In the genomic region with DNA sequence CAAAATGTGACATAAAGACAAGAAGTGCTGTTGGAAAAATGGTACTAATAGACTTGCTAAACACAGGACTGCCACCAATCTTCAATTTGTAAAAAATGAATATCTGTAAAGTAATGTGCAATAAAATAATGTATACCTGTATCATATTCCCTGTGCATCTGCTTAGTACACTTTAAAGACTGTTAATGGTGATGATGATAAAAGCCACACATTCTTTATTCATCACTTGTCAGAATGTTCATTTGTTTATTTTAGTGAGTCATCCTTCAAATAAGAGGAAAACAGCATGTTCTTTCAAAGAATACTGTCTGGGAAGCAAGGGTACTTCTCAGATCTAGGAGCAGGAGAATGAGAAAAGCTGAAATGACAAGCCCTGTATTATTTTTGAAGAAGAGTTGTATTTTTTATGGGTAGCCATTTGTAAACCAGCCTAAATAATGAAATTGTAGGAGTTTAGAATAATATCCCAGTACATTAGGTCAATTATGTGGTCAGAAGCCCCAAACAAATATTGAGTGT, we compare ENCODE assay signal across 13 cellular contexts.
DNase-seq lines count a peak whose midpoint lies in the region; ATAC-seq, FAIRE-seq and TF ChIP-seq lines count a peak whose summit lies in the region.
"Had no signal": no experiment of that assay in that cellular context is flagged by ENCODE, and none has a peak within 500 bp of the region (broad histone marks: within the 10 kb centered on the region; RNA-seq: fewer than 3 reads in every experiment).

No MANE protein-coding gene starts in this region.

- no peaks in the 10 kb centered on the region for H3K9me3 ChIP-seq in CD4-positive, CD25-positive, alpha-beta regulatory T cell (ENCODE audit: control insufficient read depth in 2 of 2, low read length in 2 of 2)
- H3K9me3 ChIP-seq in MM.1S (replicated peaks; ENCODE audit: insufficient read depth, low read length), result no peaks in the 10 kb centered on the region

- no peaks in the 10 kb centered on the region for H3K79me2 ChIP-seq in MM.1S (ENCODE audit: low read length)

- no peak overlapping the region for H2AFZ ChIP-seq in MM.1S (ENCODE audit: low read length)

- H3K27me3 ChIP-seq in CD4-positive, CD25-positive, alpha-beta regulatory T cell (ENCODE audit: control insufficient read depth, insufficient read depth, low read length), result no peaks in the 10 kb centered on the region
- H3K27me3 ChIP-seq in MM.1S (replicated peaks; ENCODE audit: insufficient read depth, low read length), result no peaks in the 10 kb centered on the region

- DNase-seq in CD4-positive, CD25-positive, alpha-beta regulatory T cell, result no peak
- DNase-seq in HT1080 (ENCODE audit: low read depth), result peak; percentile 77
- DNase-seq in DMS79 (lab: John Stamatoyannopoulos, UW), result no peak
- DNase-seq in MM.1S, result no peak
- DNase-seq in Kasumi-1 (lab: John Stamatoyannopoulos, UW), result no peak
- no peak for DNase-seq in stimulated activated naive CD4-positive, alpha-beta T cell treated with Interleukin-2 at 50 U/mL for 16 hours (lab: John Stamatoyannopoulos, UW)
- DNase-seq: activated CD4-positive, alpha-beta memory T cell treated with anti-CD3 and anti-CD28 coated beads for 36 hours; anterior cingulate cortex; COR-L47; NCI-H1092 treated with DMSO at 0.1 percent for 48 hours had no signal

- H3K27me3 Mint-ChIP-seq in CD4-positive, CD25-positive, alpha-beta regulatory T cell, result no peaks in the 10 kb centered on the region
- no peaks in the 10 kb centered on the region for H3K27me3 Mint-ChIP-seq in activated T-helper 17 cell treated with anti-CD3 and anti-CD28 coated beads, Interleukin-2, amount 50 U/mL, for 72 hours
- H3K27me3 Mint-ChIP-seq: activated CD4-positive, alpha-beta memory T cell treated with anti-CD3 and anti-CD28 coated beads for 36 hours had no signal

- peaks cover 2% of the 10 kb centered on the region for H3K36me3 ChIP-seq in CD4-positive, CD25-positive, alpha-beta regulatory T cell (ENCODE audit: control insufficient read depth, insufficient read depth, low read length)
- H3K36me3 ChIP-seq in MM.1S (replicated peaks; ENCODE audit: insufficient read depth, low read length), result no peaks in the 10 kb centered on the region

- no peak overlapping the region for H3K4me3 Mint-ChIP-seq in CD4-positive, CD25-positive, alpha-beta regulatory T cell
- peak overlapping the region; percentile 16 for H3K4me3 Mint-ChIP-seq in activated T-helper 17 cell treated with anti-CD3 and anti-CD28 coated beads, Interleukin-2, amount 50 U/mL, for 72 hours
- H3K4me3 Mint-ChIP-seq: activated CD4-positive, alpha-beta memory T cell treated with anti-CD3 and anti-CD28 coated beads for 36 hours had no signal

- no peak overlapping the region for H3K4me2 ChIP-seq in MM.1S (ENCODE audit: low read depth, low read length)

- H3K27ac ChIP-seq in CD4-positive, CD25-positive, alpha-beta regulatory T cell (ENCODE audit: insufficient read depth, low read length, poor library complexity, severe bottlenecking), result no peak overlapping the region
- H3K27ac ChIP-seq in MM.1S (ENCODE audit: low read length), result no peak overlapping the region

- no peaks in the 10 kb centered on the region for H3K9me2 ChIP-seq in MM.1S (replicated peaks; ENCODE audit: insufficient read depth, low read length)

- H3K4me1 Mint-ChIP-seq in CD4-positive, CD25-positive, alpha-beta regulatory T cell, result peaks cover 8 to 33% (median 25%) of the 10 kb centered on the region in 4 donors
- H3K4me1 Mint-ChIP-seq in activated T-helper 17 cell treated with anti-CD3 and anti-CD28 coated beads, Interleukin-2, amount 50 U/mL, for 72 hours, result peaks cover 20% of the 10 kb centered on the region

- TF ChIP-seq CTCF in MM.1S (IDR thresholded peaks at IDR 0.05; ENCODE audit: low read length), result no peak

- H4K20me1 ChIP-seq in MM.1S (ENCODE audit: insufficient read depth, low read length), result no peaks in the 10 kb centered on the region

- no peak overlapping the region for H3K4me3 ChIP-seq in CD4-positive, CD25-positive, alpha-beta regulatory T cell (ENCODE audit: low read depth, low read length)
- no peak overlapping the region for H3K4me3 ChIP-seq in MM.1S (ENCODE audit: low read length)
- H3K4me3 ChIP-seq: skin epidermis had no signal

- peak overlapping the region in 2 of 3 donors; percentile 17 to 65 for H3K27ac Mint-ChIP-seq in CD4-positive, CD25-positive, alpha-beta regulatory T cell
- H3K27ac Mint-ChIP-seq in activated T-helper 17 cell treated with anti-CD3 and anti-CD28 coated beads, Interleukin-2, amount 50 U/mL, for 72 hours, result peak overlapping the region; percentile 32
- H3K27ac Mint-ChIP-seq: activated CD4-positive, alpha-beta memory T cell treated with anti-CD3 and anti-CD28 coated beads for 36 hours had no signal

- no peak for ATAC-seq in CD4-positive, CD25-positive, alpha-beta regulatory T cell (ENCODE audit: low read depth in 2 of 2)
- no peak for ATAC-seq in activated T-helper 17 cell treated with anti-CD3 and anti-CD28 coated beads, Interleukin-2, amount 50 U/mL, for 72 hours (replicated peaks)

- H3K36me3 Mint-ChIP-seq in CD4-positive, CD25-positive, alpha-beta regulatory T cell, result peaks cover 3% of the 10 kb centered on the region
- H3K36me3 Mint-ChIP-seq in activated T-helper 17 cell treated with anti-CD3 and anti-CD28 coated beads, Interleukin-2, amount 50 U/mL, for 72 hours (ENCODE audit: low read depth), result peaks cover 5% of the 10 kb centered on the region

- H3K9ac ChIP-seq in MM.1S (ENCODE audit: low read length), result no peak overlapping the region

- H3K9me3 Mint-ChIP-seq in CD4-positive, CD25-positive, alpha-beta regulatory T cell, result no peaks in the 10 kb centered on the region
- no peaks in the 10 kb centered on the region for H3K9me3 Mint-ChIP-seq in activated T-helper 17 cell treated with anti-CD3 and anti-CD28 coated beads, Interleukin-2, amount 50 U/mL, for 72 hours
- H3K9me3 Mint-ChIP-seq: activated CD4-positive, alpha-beta memory T cell treated with anti-CD3 and anti-CD28 coated beads for 36 hours had no signal

- FAIRE-seq in islet of Langerhans (lab: Jason Lieb, UNC), result peak; percentile 84

- peaks cover 5% of the 10 kb centered on the region for H3K4me1 ChIP-seq in CD4-positive, CD25-positive, alpha-beta regulatory T cell (ENCODE audit: control insufficient read depth, insufficient read depth, low read length, poor library complexity, severe bottlenecking)
- no peaks in the 10 kb centered on the region for H3K4me1 ChIP-seq in MM.1S (ENCODE audit: low read length)

- no peaks in the 10 kb centered on the region for H3F3A ChIP-seq in MM.1S (ENCODE audit: insufficient read depth, low read length)
